In genomic region chr1:2200308-2200943, GRCh38 we compare ENCODE assay signal across 19 cellular contexts. TPM values are rescaled to one million over a fixed set of nuclear protein-coding genes. Genes with fewer than 3 reads are reported as not detected.
DNase-seq lines count a peak whose midpoint lies in the region; ATAC-seq and TF ChIP-seq lines count a peak whose summit lies in the region.
"Had no signal": no experiment of that assay in that cellular context is flagged by ENCODE, and none has a peak within 500 bp of the region (broad histone marks: within the 10 kb centered on the region; RNA-seq: fewer than 3 reads in every experiment).

No MANE protein-coding gene starts in this region.

- no peaks in the 10 kb centered on the region for H3K27me3 ChIP-seq in trophoblast cell (ENCODE audit: insufficient read depth, low read length)
- no peaks in the 10 kb centered on the region for H3K27me3 ChIP-seq in CD8-positive, alpha-beta memory T cell (ENCODE audit: insufficient read depth, low read length, poor library complexity, severe bottlenecking)
- H3K27me3 ChIP-seq: BE2C, body of pancreas, dorsolateral prefrontal cortex had no signal

- POLR2A ChIA-PET in activated CD8-positive, alpha-beta T cell treated with anti-CD3 and anti-CD28 coated beads, Interleukin-2, amount 10 ng/mL, durations not matched to agents 7 days and 5 days (lab: Charles Lee): interaction anchor here (1.5 to 1.7 kb wide), 2 partner anchors 10 to 28 kb away, joined by 5 to 6 read pairs; no protein-coding TSS in a partner anchor
- POLR2A ChIA-PET in CD8-positive, alpha-beta memory T cell (lab: Charles Lee): interaction anchor here (1.0 to 1.2 kb wide), 2 partner anchors 29 to 115 kb away, joined by 3 to 4 read pairs; no protein-coding TSS in a partner anchor

- no peak overlapping the region for H3K4me3 ChIP-seq in trophoblast cell (ENCODE audit: low read depth, low read length)
- no peak overlapping the region for H3K4me3 ChIP-seq in CD8-positive, alpha-beta memory T cell (ENCODE audit: low read length)
- H3K4me3 ChIP-seq: body of pancreas had no signal

- H3K4ac ChIP-seq in trophoblast cell (ENCODE audit: low read depth, low read length): no peak overlapping the region

- no peaks in the 10 kb centered on the region for H3K36me3 ChIP-seq in trophoblast cell (ENCODE audit: control insufficient read depth in 1 of 2, insufficient read depth in 2 of 2, low read length in 2 of 2)
- no peaks in the 10 kb centered on the region for H3K36me3 ChIP-seq in CD8-positive, alpha-beta memory T cell (ENCODE audit: insufficient read depth, low read length)
- H3K36me3 ChIP-seq: BE2C had no signal

- no peak overlapping the region for H2AFZ ChIP-seq in trophoblast cell (ENCODE audit: insufficient read depth, low read length, poor library complexity)

- no peak for DNase-seq in natural killer cell
- no peak for DNase-seq in natural killer cell treated with Interleukin-12 subunit alpha and Interleukin-12 subunit beta and Interleukin-15 and Interleukin-18, amount 100 ng/mL, for 72 hours (ENCODE audit: low spot score)
- DNase-seq in activated CD8-positive, alpha-beta T cell treated with anti-CD3 and anti-CD28 coated beads, Interleukin-2, amount 10 ng/mL, durations not matched to agents 7 days and 5 days: no peak
- DNase-seq in immature natural killer cell: no peak
- DNase-seq in trophoblast cell: no peak
- DNase-seq in NCI-H2081 treated with DMSO at 0.1 percent for 48 hours (lab: John Stamatoyannopoulos, UW): no peak
- no peak for DNase-seq in CD8-positive, alpha-beta memory T cell
- no peak for DNase-seq in DMS79 treated with DMSO at 0.1 percent for 48 hours (lab: John Stamatoyannopoulos, UW)
- DNase-seq: activated effector memory CD4-positive, alpha-beta T cell treated with Interleukin-2 at 50 U/mL for 16 hours; BE2C; body of pancreas; Kasumi-1; NCI-H1417 treated with DMSO at 0.1 percent for 48 hours; NCI-H2227 treated with DMSO at 0.1 percent for 48 hours; Right ventricle myocardium superior; T-helper 9 cell had no signal

- no peak overlapping the region for H3K23ac ChIP-seq in trophoblast cell (ENCODE audit: low read length)

- no peak overlapping the region for H2BK120ac ChIP-seq in trophoblast cell (ENCODE audit: insufficient read depth, low read length, poor library complexity)

- peak overlapping the region; percentile 90 to 93 for H3K27ac Mint-ChIP-seq in natural killer cell
- peak overlapping the region in 1 of 2 donors; percentile 78 for H3K27ac Mint-ChIP-seq in natural killer cell treated with Interleukin-12 subunit alpha and Interleukin-12 subunit beta and Interleukin-15 and Interleukin-18, amount 100 ng/mL, for 72 hours
- H3K27ac Mint-ChIP-seq in activated CD8-positive, alpha-beta T cell treated with anti-CD3 and anti-CD28 coated beads, Interleukin-2, amount 10 ng/mL, durations not matched to agents 7 days and 5 days: no peak overlapping the region
- peak overlapping the region in 4 of 6 donors; percentile 94 to 97 (median 95) for H3K27ac Mint-ChIP-seq in immature natural killer cell
- peak overlapping the region in 4 of 8 donors; percentile 81 to 96 (median 92) for H3K27ac Mint-ChIP-seq in CD8-positive, alpha-beta memory T cell

- no peak overlapping the region for H4K8ac ChIP-seq in trophoblast cell (ENCODE audit: low read depth, low read length)

- no peak overlapping the region for H3K9ac ChIP-seq in trophoblast cell (ENCODE audit: low read length)
- H3K9ac ChIP-seq: parathyroid adenoma had no signal

- H3K4me1 Mint-ChIP-seq in natural killer cell (peaks cover 21 to 31% of the 10 kb centered on the region in 2 donors), immature natural killer cell (peaks cover 15 to 29% of the 10 kb centered on the region in 2 donors)
- H3K4me1 Mint-ChIP-seq in natural killer cell treated with Interleukin-12 subunit alpha and Interleukin-12 subunit beta and Interleukin-15 and Interleukin-18, amount 100 ng/mL, for 72 hours (ENCODE audit: low read depth in 2 of 2): peaks cover 7 to 14% of the 10 kb centered on the region in 2 donors
- H3K4me1 Mint-ChIP-seq in activated CD8-positive, alpha-beta T cell treated with anti-CD3 and anti-CD28 coated beads, Interleukin-2, amount 10 ng/mL, durations not matched to agents 7 days and 5 days (ENCODE audit: low read depth): peaks cover 34% of the 10 kb centered on the region
- H3K4me1 Mint-ChIP-seq in CD8-positive, alpha-beta memory T cell: peaks cover 16 to 22% (median 16%) of the 10 kb centered on the region in 3 donors

- intact Hi-C loops in natural killer cell (cut with micrococcal nuclease): no loop called here

- H4K12ac ChIP-seq in trophoblast cell (ENCODE audit: low read depth, low read length): no peak overlapping the region

- no peak overlapping the region for H3K14ac ChIP-seq in trophoblast cell (ENCODE audit: low read length)

- peaks cover 8 to 10% of the 10 kb centered on the region in 2 experiments for H3K4me1 ChIP-seq in trophoblast cell (ENCODE audit: control insufficient read depth in 1 of 2, insufficient read depth in 2 of 2, low read length in 2 of 2)
- H3K4me1 ChIP-seq in CD8-positive, alpha-beta memory T cell (ENCODE audit: insufficient read depth, low read length): peaks cover 23% of the 10 kb centered on the region

- no peak overlapping the region for H2BK5ac ChIP-seq in trophoblast cell (ENCODE audit: low read depth, low read length, poor library complexity)

- no CpG with 5 or more reads among the region's 21 CpGs for WGBS in trophoblast cell (ENCODE audit: extremely low coverage, insufficient coverage, insufficient read length)

- H3K4me3 Mint-ChIP-seq in natural killer cell: peak overlapping the region; percentile 86
- H3K4me3 Mint-ChIP-seq in natural killer cell treated with Interleukin-12 subunit alpha and Interleukin-12 subunit beta and Interleukin-15 and Interleukin-18, amount 100 ng/mL, for 72 hours: no peak overlapping the region
- peak overlapping the region; percentile 89 for H3K4me3 Mint-ChIP-seq in activated CD8-positive, alpha-beta T cell treated with anti-CD3 and anti-CD28 coated beads, Interleukin-2, amount 10 ng/mL, durations not matched to agents 7 days and 5 days
- H3K4me3 Mint-ChIP-seq in immature natural killer cell: peak overlapping the region in 2 of 5 donors; percentile 84 to 90
- no peak overlapping the region for H3K4me3 Mint-ChIP-seq in CD8-positive, alpha-beta memory T cell

- peaks cover 4% of the 10 kb centered on the region for H3K79me2 ChIP-seq in trophoblast cell (ENCODE audit: control insufficient read depth, insufficient read depth, low read length, poor library complexity)
- H3K79me2 ChIP-seq: parathyroid adenoma had no signal

- H3K9me3 ChIP-seq in trophoblast cell (ENCODE audit: insufficient read depth, low read depth, low read length): peaks cover 2% of the 10 kb centered on the region
- H3K9me3 ChIP-seq in CD8-positive, alpha-beta memory T cell (ENCODE audit: low read length): no peaks in the 10 kb centered on the region
- H3K9me3 ChIP-seq: BE2C, body of pancreas had no signal

- CTCF ChIA-PET in activated CD8-positive, alpha-beta T cell treated with anti-CD3 and anti-CD28 coated beads, Interleukin-2, amount 10 ng/mL, durations not matched to agents 7 days and 5 days (lab: Charles Lee): interaction anchor here (0.9 to 7.6 kb wide), 4 partner anchors 26 to 182 kb away, joined by 3 to 259 read pairs (median 4); no protein-coding TSS in a partner anchor
- CTCF ChIA-PET in CD8-positive, alpha-beta memory T cell (lab: Charles Lee): interaction anchor here (0.7 to 2.3 kb wide), 7 partner anchors 25 to 348 kb away, joined by 3 to 14 read pairs (median 5); no protein-coding TSS in a partner anchor

- peaks cover 9% of the 10 kb centered on the region for H3K79me1 ChIP-seq in trophoblast cell (ENCODE audit: low read length)

- no peak for ATAC-seq in natural killer cell
- no peak for ATAC-seq in natural killer cell treated with Interleukin-12 subunit alpha and Interleukin-12 subunit beta and Interleukin-15 and Interleukin-18, amount 100 ng/mL, for 72 hours
- no peak for ATAC-seq in activated CD8-positive, alpha-beta T cell treated with anti-CD3 and anti-CD28 coated beads, Interleukin-2, amount 10 ng/mL, durations not matched to agents 7 days and 5 days
- ATAC-seq: body of pancreas, esophagus mucosa had no signal

- TF ChIP-seq CTCF in natural killer cell (IDR thresholded peaks at IDR 0.05): no peak

- no peak overlapping the region for H4K91ac ChIP-seq in trophoblast cell (ENCODE audit: low read depth, low read length)

- H2AK5ac ChIP-seq in trophoblast cell (ENCODE audit: low read length): no peak overlapping the region

- no peak overlapping the region for H2BK12ac ChIP-seq in trophoblast cell (ENCODE audit: low read length)

- H3K27me3 Mint-ChIP-seq in natural killer cell (ENCODE audit: low read depth in 2 of 2): no peaks in the 10 kb centered on the region
- no peaks in the 10 kb centered on the region for H3K27me3 Mint-ChIP-seq in natural killer cell treated with Interleukin-12 subunit alpha and Interleukin-12 subunit beta and Interleukin-15 and Interleukin-18, amount 100 ng/mL, for 72 hours
- H3K27me3 Mint-ChIP-seq in activated CD8-positive, alpha-beta T cell treated with anti-CD3 and anti-CD28 coated beads, Interleukin-2, amount 10 ng/mL, durations not matched to agents 7 days and 5 days (ENCODE audit: low read depth): no peaks in the 10 kb centered on the region
- H3K27me3 Mint-ChIP-seq in immature natural killer cell (ENCODE audit: low read depth in 3 of 3): peaks cover 0 to 2% (median 0%) of the 10 kb centered on the region in 3 donors
- H3K27me3 Mint-ChIP-seq in CD8-positive, alpha-beta memory T cell: no peaks in the 10 kb centered on the region

- H3K18ac ChIP-seq in trophoblast cell (ENCODE audit: low read length): no peak overlapping the region

- H3K4me2 ChIP-seq in trophoblast cell (ENCODE audit: low read length): no peak overlapping the region

- H3K36me3 Mint-ChIP-seq in natural killer cell (no peaks in the 10 kb centered on the region), immature natural killer cell (no peaks in the 10 kb centered on the region)
- H3K36me3 Mint-ChIP-seq in natural killer cell treated with Interleukin-12 subunit alpha and Interleukin-12 subunit beta and Interleukin-15 and Interleukin-18, amount 100 ng/mL, for 72 hours: no peaks in the 10 kb centered on the region
- no peaks in the 10 kb centered on the region for H3K36me3 Mint-ChIP-seq in activated CD8-positive, alpha-beta T cell treated with anti-CD3 and anti-CD28 coated beads, Interleukin-2, amount 10 ng/mL, durations not matched to agents 7 days and 5 days (ENCODE audit: low read depth)
- H3K36me3 Mint-ChIP-seq in CD8-positive, alpha-beta memory T cell: no peaks in the 10 kb centered on the region

- no peaks in the 10 kb centered on the region for H3K9me3 Mint-ChIP-seq in natural killer cell
- H3K9me3 Mint-ChIP-seq in natural killer cell treated with Interleukin-12 subunit alpha and Interleukin-12 subunit beta and Interleukin-15 and Interleukin-18, amount 100 ng/mL, for 72 hours: no peaks in the 10 kb centered on the region
- no peaks in the 10 kb centered on the region for H3K9me3 Mint-ChIP-seq in activated CD8-positive, alpha-beta T cell treated with anti-CD3 and anti-CD28 coated beads, Interleukin-2, amount 10 ng/mL, durations not matched to agents 7 days and 5 days (ENCODE audit: insufficient read depth)
- H3K9me3 Mint-ChIP-seq in immature natural killer cell: no peaks in the 10 kb centered on the region
- H3K9me3 Mint-ChIP-seq in CD8-positive, alpha-beta memory T cell: no peaks in the 10 kb centered on the region

- no peak overlapping the region for H3K27ac ChIP-seq in trophoblast cell (ENCODE audit: low read depth, low read length)
- no peak overlapping the region for H3K27ac ChIP-seq in CD8-positive, alpha-beta memory T cell (ENCODE audit: low read depth, low read length)

RNA-seq across cellular contexts. Expression of gene FAAP20, which starts 5.9 kb away (rescaled TPM):
- total RNA-seq in natural killer cell: 10 to 100 TPM; 40.3 to 53.0 (median 43.3) TPM
- total RNA-seq in natural killer cell treated with Interleukin-12 subunit alpha and Interleukin-12 subunit beta and Interleukin-15 and Interleukin-18, amount 100 ng/mL, for 72 hours: 10 to 100 TPM; 43.4 to 61.8 TPM
- total RNA-seq in activated CD8-positive, alpha-beta T cell treated with anti-CD3 and anti-CD28 coated beads, Interleukin-2, amount 10 ng/mL, durations not matched to agents 7 days and 5 days: 10 to 100 TPM; 69.7 to 74.4 TPM
- 10 to 100 TPM; 56.7 to 99.6 (median 79.2) TPM for polyA plus RNA-seq in immature natural killer cell
- polyA plus RNA-seq in trophoblast cell (2013): 85.8 and 86.1 TPM in 2 replicates
- 10 to 100 TPM; 65.0 to 72.5 TPM for total RNA-seq in CD8-positive, alpha-beta memory T cell
- 66.4 TPM for polyA plus RNA-seq in CD8-positive, alpha-beta memory T cell

RNA-seq across cellular contexts. Expression of gene SKI, which starts 27.7 kb away (rescaled TPM):
- 100 to 1,000 TPM in 2 of 3 donors, 10 to 100 TPM in 1; 96.9 to 145 (median 140) TPM for total RNA-seq in natural killer cell
- total RNA-seq in natural killer cell treated with Interleukin-12 subunit alpha and Interleukin-12 subunit beta and Interleukin-15 and Interleukin-18, amount 100 ng/mL, for 72 hours: 10 to 100 TPM; 16.5 to 42.7 TPM
- total RNA-seq in activated CD8-positive, alpha-beta T cell treated with anti-CD3 and anti-CD28 coated beads, Interleukin-2, amount 10 ng/mL, durations not matched to agents 7 days and 5 days: 10 to 100 TPM; 41.2 to 41.4 TPM
- 1 to 10 TPM in 1 of 3 donors, under 1 TPM in 1, not detected in 1; 0.87 to 1.0 TPM for polyA plus RNA-seq in immature natural killer cell
- polyA plus RNA-seq in trophoblast cell (2013): 73.3 and 73.7 TPM in 2 replicates
- total RNA-seq in CD8-positive, alpha-beta memory T cell: 10 to 100 TPM; 35.9 to 38.4 TPM
- polyA plus RNA-seq in CD8-positive, alpha-beta memory T cell: 0.94 TPM

Comparison
In these comparisons a context has a peak if more than half of its experiments do, and no peak if none do; other contexts are left out.
1. H3K4me3 Mint-ChIP-seq: peak in natural killer cell (single experiment) and activated CD8-positive, alpha-beta T cell treated with anti-CD3 and anti-CD28 coated beads, Interleukin-2, amount 10 ng/mL, durations not matched to agents 7 days and 5 days (single experiment); none in natural killer cell treated with Interleukin-12 subunit alpha and Interleukin-12 subunit beta and Interleukin-15 and Interleukin-18, amount 100 ng/mL, for 72 hours (single experiment) and CD8-positive, alpha-beta memory T cell (0 of 7).